ENCODE assay signal across 10 cellular contexts in the genomic region with DNA sequence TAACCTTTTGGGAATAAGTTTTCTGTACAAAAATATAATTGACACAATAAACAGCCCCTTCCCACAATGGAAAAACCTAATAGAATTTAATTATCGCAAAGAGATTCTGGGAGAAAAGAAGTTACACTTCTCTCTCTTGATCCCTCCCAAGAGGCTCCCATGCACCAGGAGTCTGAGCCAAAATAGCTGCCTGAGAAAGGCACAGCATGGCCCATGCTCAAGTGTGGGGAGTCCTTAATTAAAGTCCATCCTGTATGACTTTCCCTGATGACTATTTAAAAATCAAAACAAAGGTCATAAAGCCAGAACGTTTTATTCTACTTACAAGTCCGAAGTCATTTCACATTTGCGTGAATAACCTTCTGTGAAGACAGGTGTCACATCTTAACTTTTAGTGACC.
"Had no signal": no experiment of that assay in that cellular context is flagged by ENCODE, and none has a peak within 500 bp of the region (broad histone marks: within the 10 kb centered on the region; RNA-seq: fewer than 3 reads in every experiment).

No MANE protein-coding gene starts in this region.

- H3K27me3 ChIP-seq: MG63 had no signal

- H3K27ac ChIP-seq: KMS-11 had no signal

- H3K9me3 ChIP-seq: MG63 had no signal

- H3K4me3 ChIP-seq: MG63 had no signal

- DNase-seq: KG1, NCI-H1048, NCI-H1417 treated with DMSO at 0.1 percent for 48 hours, NCI-H187 treated with DMSO at 0.1 percent for 48 hours, NCI-H2081 treated with DMSO at 0.1 percent for 48 hours, NCI-H2107, NCI-H2171, NCI-H2227 treated with DMSO at 0.1 percent for 48 hours had no signal
